ENCODE assay signal across 31 cellular contexts in the genomic region with DNA sequence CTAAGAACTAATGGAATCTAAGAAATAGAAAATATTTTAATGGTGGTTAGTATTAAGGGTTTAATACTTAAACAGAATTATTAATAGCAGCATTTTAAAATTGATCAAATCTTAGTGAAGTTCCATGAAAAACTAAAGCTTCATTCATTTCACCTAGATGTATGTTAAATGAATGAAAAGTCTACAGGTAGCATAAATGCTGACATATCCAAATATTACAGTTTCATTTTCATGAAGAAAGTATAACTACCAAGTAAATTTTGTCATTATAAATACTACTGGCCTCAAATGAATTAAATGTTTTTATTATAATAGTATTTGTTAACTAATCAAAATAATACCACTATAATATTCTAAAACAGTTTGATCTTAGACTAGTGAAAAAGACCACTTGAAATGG.
"Had no signal": no experiment of that assay in that cellular context is flagged by ENCODE, and none has a peak within 500 bp of the region (broad histone marks: within the 10 kb centered on the region; RNA-seq: fewer than 3 reads in every experiment).

No MANE protein-coding gene starts in this region.

- H3K9me3 Mint-ChIP-seq: nephron; neural progenitor cell; stimulated activated memory B cell treated with anti-CD40 and anti-IgM and Interleukin-4, amounts not matched to agents 10 μg/mL and 1 μg/mL and 100 μg/mL, for 72 hours; stimulated activated naive CD8-positive, alpha-beta T cell treated with anti-CD3 and anti-CD28 coated beads, Interleukin-15, amount 100 ng/mL, for 72 hours; type B pancreatic cell had no signal

- H3K9ac ChIP-seq: neural progenitor cell, parathyroid adenoma had no signal

- H3K9me3 ChIP-seq: ovary, psoas muscle, spleen, suprapubic skin, testis, tibial artery, transverse colon, vagina had no signal

- H3K4me1 Mint-ChIP-seq: natural killer cell; nephron; neural progenitor cell; stimulated activated memory B cell treated with anti-CD40 and anti-IgM and Interleukin-4, amounts not matched to agents 10 μg/mL and 1 μg/mL and 100 μg/mL, for 72 hours; stimulated activated naive CD8-positive, alpha-beta T cell treated with anti-CD3 and anti-CD28 coated beads, Interleukin-15, amount 100 ng/mL, for 72 hours had no signal

- H3K4me3 ChIP-seq: neural progenitor cell, ovary, psoas muscle, skin epidermis, smooth muscle cell, spleen, suprapubic skin, testis, tibial artery, transverse colon, vagina had no signal

- DNase-seq: natural killer cell; occipital lobe; ovary; posterior cingulate gyrus; psoas muscle; right cardiac atrium; spleen; stimulated activated CD4-positive, alpha-beta T cell treated with anti-CD3 and anti-CD28 coated beads, Interleukin-12 subunit alpha, Interleukin-12 subunit beta, amount 100 ng/mL, for 4 hours; stimulated activated CD4-positive, alpha-beta T cell treated with anti-CD3 and anti-CD28 coated beads, Interleukin-1b, Interleukin-23, amount 100 ng/mL, for 48 hours; stimulated activated CD4-positive, alpha-beta T cell treated with anti-CD3 and anti-CD28 coated beads, Interleukin-4, amount 100 ng/mL, for 1 hour; stimulated activated CD4-positive, alpha-beta T cell treated with anti-CD3 and anti-CD28 coated beads, Interleukin-4, amount 100 ng/mL, for 4 hours; stimulated activated CD8-positive, alpha-beta memory T cell treated with anti-CD3 and anti-CD28 coated beads, Interleukin-4, amount 100 ng/mL, for 48 hours; stimulated activated naive CD4-positive, alpha-beta T cell; stimulated activated naive CD8-positive, alpha-beta T cell treated with anti-CD3 and anti-CD28 coated beads, Interleukin-15, amount 100 ng/mL, for 72 hours; stimulated activated naive CD8-positive, alpha-beta T cell treated with anti-CD3 and anti-CD28 coated beads, Interleukin-15, Interleukin-2, amounts not matched to agents 100 U/mL and 50 U/mL, for 24 hours; substantia nigra; testis; tibial artery; transverse colon had no signal

- H3K27me3 Mint-ChIP-seq: progenitor cell of endocrine pancreas; stimulated activated memory B cell treated with anti-CD40 and anti-IgM and Interleukin-4, amounts not matched to agents 10 μg/mL and 1 μg/mL and 100 μg/mL, for 72 hours; stimulated activated naive CD8-positive, alpha-beta T cell treated with anti-CD3 and anti-CD28 coated beads, Interleukin-15, amount 100 ng/mL, for 72 hours; type B pancreatic cell had no signal

- H2AFZ ChIP-seq: neural progenitor cell, parathyroid adenoma had no signal

- H3K27ac ChIP-seq: neural progenitor cell, ovary, parathyroid adenoma, psoas muscle, spleen, suprapubic skin, testis, tibial artery, transverse colon, vagina had no signal

- H3K4me1 ChIP-seq: neural progenitor cell, parathyroid adenoma, psoas muscle, spleen, suprapubic skin, testis, tibial artery, transverse colon, vagina had no signal

- ATAC-seq: natural killer cell; psoas muscle; right cardiac atrium; sciatic nerve; stimulated activated memory B cell treated with anti-CD40 and anti-IgM and Interleukin-4, amounts not matched to agents 10 μg/mL and 1 μg/mL and 100 μg/mL, for 72 hours; stimulated activated naive CD8-positive, alpha-beta T cell treated with anti-CD3 and anti-CD28 coated beads, Interleukin-15, amount 100 ng/mL, for 72 hours; stimulated activated naive CD8-positive, alpha-beta T cell treated with anti-CD3 and anti-CD28 coated beads, Interleukin-15, Interleukin-2, amounts not matched to agents 100 U/mL and 50 U/mL, for 24 hours had no signal

- H3K4me3 Mint-ChIP-seq: natural killer cell; nephron; neural progenitor cell; stimulated activated memory B cell treated with anti-CD40 and anti-IgM and Interleukin-4, amounts not matched to agents 10 μg/mL and 1 μg/mL and 100 μg/mL, for 72 hours; stimulated activated naive CD8-positive, alpha-beta T cell treated with anti-CD3 and anti-CD28 coated beads, Interleukin-15, amount 100 ng/mL, for 72 hours; type B pancreatic cell had no signal

- FAIRE-seq: urothelium cell line had no signal

- H3K36me3 Mint-ChIP-seq: natural killer cell; neural progenitor cell; stimulated activated memory B cell treated with anti-CD40 and anti-IgM and Interleukin-4, amounts not matched to agents 10 μg/mL and 1 μg/mL and 100 μg/mL, for 72 hours; type B pancreatic cell had no signal

- H3K27me3 ChIP-seq: neural progenitor cell, ovary, spleen, suprapubic skin, testis, tibial artery, transverse colon, vagina had no signal

- H3K27ac Mint-ChIP-seq: natural killer cell; nephron; neural progenitor cell; progenitor cell of endocrine pancreas; stimulated activated memory B cell treated with anti-CD40 and anti-IgM and Interleukin-4, amounts not matched to agents 10 μg/mL and 1 μg/mL and 100 μg/mL, for 72 hours; stimulated activated naive CD8-positive, alpha-beta T cell treated with anti-CD3 and anti-CD28 coated beads, Interleukin-15, amount 100 ng/mL, for 72 hours; type B pancreatic cell had no signal

- H3K4me2 ChIP-seq: neural progenitor cell, smooth muscle cell had no signal

- H3K79me2 ChIP-seq: parathyroid adenoma had no signal

- H3K36me3 ChIP-seq: neural progenitor cell, ovary, spleen, suprapubic skin, tibial artery, transverse colon, vagina had no signal
